16 cellular contexts compared by ENCODE assay signal in genomic region chr11:27528711-27529110, GRCh38. TPM values are rescaled to one million over a fixed set of nuclear protein-coding genes. Genes with fewer than 3 reads are reported as not detected.
DNase-seq lines count a peak whose midpoint lies in the region; ATAC-seq and TF ChIP-seq lines count a peak whose summit lies in the region.
"Had no signal": no experiment of that assay in that cellular context is flagged by ENCODE, and none has a peak within 500 bp of the region (broad histone marks: within the 10 kb centered on the region; RNA-seq: fewer than 3 reads in every experiment).

No MANE protein-coding gene starts in this region.

- H2BK15ac ChIP-seq in IMR-90 (ENCODE audit: low read depth, low read length), result no peak overlapping the region

- no peaks in the 10 kb centered on the region for H3K36me3 ChIP-seq in IMR-90 (ENCODE audit: control insufficient read depth, insufficient read depth, low read length)
- no peaks in the 10 kb centered on the region for H3K36me3 ChIP-seq in osteoblast (ENCODE audit: insufficient read depth, low read length)
- H3K36me3 ChIP-seq in H7 (replicated peaks; ENCODE audit: control insufficient read depth, insufficient read depth, low read length), result no peaks in the 10 kb centered on the region
- H3K36me3 ChIP-seq: BLaER1 treated with 17β-estradiol and CSF1 and Interleukin-3, amounts not matched to agents 10 nM and 100 nM had no signal

- H4K20me1 ChIP-seq in IMR-90 (ENCODE audit: insufficient read depth, low read length) (no peaks in the 10 kb centered on the region), osteoblast (ENCODE audit: insufficient read depth, low read length) (no peaks in the 10 kb centered on the region)
- H4K20me1 ChIP-seq: BLaER1 treated with 17β-estradiol and CSF1 and Interleukin-3, amounts not matched to agents 10 nM and 100 nM had no signal

- H2BK20ac ChIP-seq in IMR-90 (ENCODE audit: low read depth, low read length), result no peak overlapping the region

- no peaks in the 10 kb centered on the region for H3K27me3 ChIP-seq in IMR-90 (ENCODE audit: control insufficient read depth, insufficient read depth, low read length)
- H3K27me3 ChIP-seq in osteoblast (ENCODE audit: insufficient read depth, low read length), result no peaks in the 10 kb centered on the region
- no peaks in the 10 kb centered on the region for H3K27me3 ChIP-seq in H7 (ENCODE audit: control insufficient read depth, insufficient read depth, low read length)
- H3K27me3 ChIP-seq: BLaER1 treated with 17β-estradiol and CSF1 and Interleukin-3, amounts not matched to agents 10 nM and 100 nM had no signal

- no peaks in the 10 kb centered on the region for H3K9me3 ChIP-seq in IMR-90 (ENCODE audit: control insufficient read depth, insufficient read depth, low read length)
- no peaks in the 10 kb centered on the region for H3K9me3 ChIP-seq in osteoblast (ENCODE audit: low read depth, low read length)
- H3K9me3 ChIP-seq: BLaER1 treated with 17β-estradiol and CSF1 and Interleukin-3, amounts not matched to agents 10 nM and 100 nM had no signal

- no peak overlapping the region for H3K27ac ChIP-seq in IMR-90 (ENCODE audit: insufficient read depth, low read length)
- H3K27ac ChIP-seq in VCaP, result no peak overlapping the region
- H3K27ac ChIP-seq in osteoblast (ENCODE audit: low read depth, low read length), result no peak overlapping the region
- H3K27ac ChIP-seq: BLaER1 treated with 17β-estradiol and CSF1 and Interleukin-3, amounts not matched to agents 10 nM and 100 nM had no signal

- H3K4me1 ChIP-seq in IMR-90 (ENCODE audit: control insufficient read depth, insufficient read depth, low read length) (no peaks in the 10 kb centered on the region), osteoblast (ENCODE audit: insufficient read depth, low read length) (peaks cover 21% of the 10 kb centered on the region)

- H3K9me1 ChIP-seq in IMR-90 (ENCODE audit: insufficient read depth, low read length), result no peaks in the 10 kb centered on the region

- H3K56ac ChIP-seq in IMR-90 (ENCODE audit: extremely low read depth, insufficient read depth, low read length), result no peak overlapping the region

- intact Hi-C loops in IMR-90 (cut with micrococcal nuclease), result no loop called here

- dilution Hi-C loops in IMR-90 (cut with HindIII; ENCODE audit: low sequenced_read_pairs, unreplicated experiment), result no loop called here

- TF ChIP-seq RAD21 in IMR-90 (IDR thresholded peaks at IDR 0.05; ENCODE audit: low read length), result peak; percentile 6; the same call in 1 of the 2 replicates

- H3K14ac ChIP-seq in IMR-90 (replicated peaks; ENCODE audit: low read depth, low read length), result no peak overlapping the region

- H2AK9ac ChIP-seq in IMR-90 (replicated peaks; ENCODE audit: low read depth, low read length, poor library complexity), result no peak overlapping the region

- H3K79me1 ChIP-seq in IMR-90 (ENCODE audit: low read depth in 1 of 2, low read length in 2 of 2), result no peaks in the 10 kb centered on the region

- DNase-seq in AG10803 (ENCODE audit: low read depth) (no peak), IMR-90 (no peak), osteoblast (ENCODE audit: insufficient read length, low spot score, missing footprints) (no peak), H7 (no peak)
- DNase-seq in stimulated activated CD4-positive, alpha-beta T cell treated with anti-CD3 and anti-CD28 coated beads, Interleukin-2, amount 100 ng/mL, for 48 hours, result no peak
- DNase-seq: DND-41, GDM1, Kasumi-1, NCI-H187, NCI-H446, NCI-H69, PC-3 had no signal

- H3K4me2 ChIP-seq in IMR-90 (ENCODE audit: low read depth, low read length) (no peak overlapping the region), osteoblast (ENCODE audit: insufficient read depth, low read length) (no peak overlapping the region)
- H3K4me2 ChIP-seq: BLaER1 treated with 17β-estradiol and CSF1 and Interleukin-3, amounts not matched to agents 10 nM and 100 nM had no signal

- ATAC-seq in IMR-90 (ENCODE audit: low read depth) (no peak), GM18505 (IDR thresholded peaks at IDR 0.05; ENCODE audit: unreplicated experiment) (no peak)
- ATAC-seq: GM12878, PC-3 had no signal

- TF ChIP-seq POLR2A in IMR-90 (IDR thresholded peaks at IDR 0.05; ENCODE audit: low read depth, low read length), result no peak
- TF ChIP-seq POLR2A in GM18505 (IDR thresholded peaks at IDR 0.05; ENCODE audit: borderline replicate concordance, extremely low read depth, insufficient read depth, insufficient read length), result no peak

- no peak overlapping the region for H2BK5ac ChIP-seq in IMR-90 (ENCODE audit: low read depth, low read length, poor library complexity, severe bottlenecking)

- H2AK5ac ChIP-seq in IMR-90 (ENCODE audit: low read depth, low read length), result no peak overlapping the region

- H3K79me2 ChIP-seq in osteoblast (ENCODE audit: insufficient read depth, low read length), result no peaks in the 10 kb centered on the region

- H2AFZ ChIP-seq in IMR-90 (replicated peaks; ENCODE audit: low read length, poor library complexity) (no peak overlapping the region), osteoblast (ENCODE audit: low read length) (no peak overlapping the region)

- no peak overlapping the region for H3K9ac ChIP-seq in IMR-90 (ENCODE audit: low read depth, low read length)
- H3K9ac ChIP-seq: BLaER1 treated with 17β-estradiol and CSF1 and Interleukin-3, amounts not matched to agents 10 nM and 100 nM had no signal

- no peak overlapping the region for H4K5ac ChIP-seq in IMR-90 (ENCODE audit: low read depth, low read length)

- in situ Hi-C loops in IMR-90 (cut with MboI; ENCODE audit: low sequenced_read_pairs), result no loop called here

- no peak overlapping the region for H3K18ac ChIP-seq in IMR-90 (ENCODE audit: low read depth, low read length)

- no peak overlapping the region for H2BK120ac ChIP-seq in IMR-90 (ENCODE audit: low read depth, low read length)

- TF ChIP-seq CTCF in AG10803 (conservative IDR thresholded peaks at IDR 0.05; ENCODE audit: low read length) (0 out of 2 replicates have a peak, but pooled peaks have one; percentile 13), IMR-90 (conservative IDR thresholded peaks at IDR 0.05; ENCODE audit: low read depth, low read length) (no peak; the same call in 1 of the 2 replicates), VCaP (conservative IDR thresholded peaks at IDR 0.05) (peak; percentile 42), osteoblast (IDR thresholded peaks at IDR 0.05; ENCODE audit: extremely low read depth, low read depth, low read length) (peak; percentile 29)

- H3K4ac ChIP-seq in IMR-90 (ENCODE audit: low read depth, low read length), result no peak overlapping the region

- POLR2A ChIA-PET in IMR-90 (lab: Charles Lee; ENCODE audit: unreplicated experiment), result no interaction called here

- no peak overlapping the region for H4K8ac ChIP-seq in IMR-90 (ENCODE audit: low read depth in 2 of 2, low read length in 2 of 2)

- H4K91ac ChIP-seq in IMR-90 (ENCODE audit: insufficient read depth, low read depth, low read length), result no peak overlapping the region

- H3K23ac ChIP-seq in IMR-90 (ENCODE audit: low read depth, low read length), result no peak overlapping the region

- CTCF ChIA-PET in IMR-90 (lab: Yijun Ruan, JAX), result interaction anchor here (0.6 kb wide), 1 partner anchor 910 kb away, joined by 3 read pairs; no protein-coding TSS in a partner anchor

- no TSS peak for BruUV-seq in IMR-90 (replicated peaks; lab: Mats Ljungman, UMichigan)

- H3K4me3 ChIP-seq in AG10803 (ENCODE audit: low read length), result no peak overlapping the region
- H3K4me3 ChIP-seq in IMR-90 (ENCODE audit: insufficient read depth, low read depth, low read length), result no peak overlapping the region
- H3K4me3 ChIP-seq in osteoblast (ENCODE audit: insufficient read depth, low read length), result no peak overlapping the region
- H3K4me3 ChIP-seq in H7 (ENCODE audit: insufficient read depth, low read depth, low read length), result no peak overlapping the region
- H3K4me3 ChIP-seq: BLaER1 treated with 17β-estradiol and CSF1 and Interleukin-3, amounts not matched to agents 10 nM and 100 nM; GM12878 had no signal

TF ChIP-seq in IMR-90, 13 proteins besides CTCF, POLR2A, EP300 and RAD21:
- TF ChIP-seq USF2 (IDR thresholded peaks at IDR 0.05; ENCODE audit: low read depth, low read length) (no peak), RCOR1 (IDR thresholded peaks at IDR 0.05; ENCODE audit: insufficient replicate concordance, low read length) (no peak), CEBPB (IDR thresholded peaks at IDR 0.05; ENCODE audit: low read depth, low read length) (no peak), RFX5 (IDR thresholded peaks at IDR 0.05; ENCODE audit: low read depth, low read length) (no peak), SMC3 (IDR thresholded peaks at IDR 0.05; ENCODE audit: low read depth, low read length) (no peak)

RNA-seq across cellular contexts. Expression of gene LIN7C, which starts 22.1 kb away (rescaled TPM):
- 25.5 and 58.3 TPM in 2 replicates for total RNA-seq in IMR-90 (2012; rRNA removed)
- 7.4 and 12.2 TPM in 2 replicates for polyA plus RNA-seq in IMR-90 (2012; rRNA removed)
- polyA plus RNA-seq in IMR-90 (2012; cell fraction: cytosol; rRNA removed), result 2.7 and 4.2 TPM in 2 replicates
- polyA plus RNA-seq in IMR-90 (2012; cell fraction: nucleus; rRNA removed; ENCODE audit: low replicate concordance), result 2.0 and 6.9 TPM in 2 replicates
- total RNA-seq in osteoblast, result 61.0 and 69.5 TPM in 2 replicates
- total RNA-seq in H7 (2014; rRNA removed; shearing (Covaris generic)), result 36.3 and 43.7 TPM in 2 replicates

RNA-seq across cellular contexts. Expression of gene LGR4, which starts 56.1 kb away (rescaled TPM):
- total RNA-seq in IMR-90 (2012; rRNA removed) (6.8 and 8.1 TPM in 2 replicates), osteoblast (56.1 and 96.9 TPM in 2 replicates)
- polyA plus RNA-seq in IMR-90 (2012; rRNA removed), result 2.2 and 2.9 TPM in 2 replicates
- polyA plus RNA-seq in IMR-90 (2012; cell fraction: cytosol; rRNA removed), result 0.85 and 0.88 TPM in 2 replicates
- 2.3 and 9.8 TPM in 2 replicates for polyA plus RNA-seq in IMR-90 (2012; cell fraction: nucleus; rRNA removed; ENCODE audit: low replicate concordance)
- total RNA-seq in H7 (2014; rRNA removed; shearing (Covaris generic)), result 51.1 and 77.6 TPM in 2 replicates
